ENCODE assay signal across 8 cellular contexts in the genomic region with DNA sequence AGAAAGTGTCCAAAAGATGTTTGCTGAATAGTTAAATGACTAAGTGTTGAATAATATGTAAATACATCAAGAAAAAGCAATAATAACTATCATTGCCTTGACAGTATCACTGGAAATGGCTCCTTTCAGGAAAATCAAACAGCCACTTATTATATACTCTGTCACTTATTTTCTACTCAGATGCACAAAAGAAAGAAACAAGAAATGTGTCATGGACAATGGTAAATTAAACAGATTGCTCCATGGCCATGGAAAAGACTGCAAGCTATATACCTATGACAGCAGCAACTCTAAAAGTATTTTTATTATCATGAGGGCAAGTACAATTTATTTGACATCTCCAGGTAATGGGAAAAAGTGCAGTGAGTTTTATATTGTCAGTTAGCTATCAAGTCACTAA. TPM values are rescaled to one million over a fixed set of nuclear protein-coding genes. Genes with fewer than 3 reads are reported as not detected.
"Had no signal": no experiment of that assay in that cellular context is flagged by ENCODE, and none has a peak within 500 bp of the region (broad histone marks: within the 10 kb centered on the region; RNA-seq: fewer than 3 reads in every experiment).

No MANE protein-coding gene starts in this region.

- H3K27ac ChIP-seq: HL-60 had no signal

- DNase-seq: IMR-90, KBM-7, KG1 had no signal

- H3K4me3 Mint-ChIP-seq: IgD-negative memory B cell had no signal

- H3K4me3 ChIP-seq: K562 had no signal

- H3K27ac Mint-ChIP-seq: IgD-negative memory B cell had no signal

- H3K27me3 Mint-ChIP-seq: IgD-negative memory B cell had no signal

- ATAC-seq: HepG2, K562 had no signal

- H3K36me3 Mint-ChIP-seq: IgD-negative memory B cell had no signal

RNA-seq across cellular contexts. Expression of a gene that starts 52.9 kb away (rescaled TPM):
- total RNA-seq: HT-29 had no signal
- polyA plus RNA-seq: IgD-negative memory B cell had no signal
